Comparison of ENCODE assay signal across 25 cellular contexts in genomic region chr12:73973486-73973885, GRCh38.
"Had no signal": no experiment of that assay in that cellular context is flagged by ENCODE, and none has a peak within 500 bp of the region (broad histone marks: within the 10 kb centered on the region; RNA-seq: fewer than 3 reads in every experiment).

No MANE protein-coding gene starts in this region.

- H3K4me3 ChIP-seq: esophagus muscularis mucosa, gastrocnemius medialis, left ventricle myocardium inferior had no signal

- H3K27me3 ChIP-seq: esophagus muscularis mucosa, gastrocnemius medialis had no signal

- DNase-seq: activated B cell treated with CpG ODN at 0.5 μM for 24 hours; activated CD4-positive, alpha-beta T cell treated with anti-CD3 and anti-CD28 coated beads for 36 hours; activated CD4-positive, alpha-beta T cell treated with anti-CD3 and anti-CD28 coated beads, Interleukin-2, amount 50 U/mL, for 4 hours; activated CD8-positive, alpha-beta memory T cell treated with anti-CD3 and anti-CD28 coated beads for 24 hours; activated CD8-positive, alpha-beta memory T cell treated with anti-CD3 and anti-CD28 coated beads, Interleukin-2, amount 50 U/mL, for 4 hours; activated T-cell treated with anti-CD3 and anti-CD28 coated beads, Interleukin-2, amount 50 U/mL, for 24 hours; aorta; central memory CD4-positive, alpha-beta T cell; effector memory CD8-positive, alpha-beta T cell; gastrocnemius medialis; hypothalamus; left ventricle myocardium inferior; mammary epithelial cell; midbrain; occipital lobe; posterior cingulate gyrus; stimulated activated CD4-positive, alpha-beta T cell treated with anti-CD3 and anti-CD28 coated beads, Interleukin-4, amount 100 ng/mL, for 24 hours; stimulated activated naive CD4-positive, alpha-beta T cell treated with Interleukin-2 at 50 U/mL for 16 hours; T1000 had no signal

- H3K36me3 ChIP-seq: esophagus muscularis mucosa, gastrocnemius medialis, left ventricle myocardium inferior had no signal

- H3K4me1 Mint-ChIP-seq: activated B cell treated with CpG ODN at 0.5 μM for 24 hours; activated CD4-positive, alpha-beta T cell treated with anti-CD3 and anti-CD28 coated beads for 36 hours; activated T-helper 17 cell treated with anti-CD3 and anti-CD28 coated beads, Interleukin-2, amount 50 U/mL, for 72 hours had no signal

- H3K4me3 Mint-ChIP-seq: activated B cell treated with CpG ODN at 0.5 μM for 24 hours; activated CD4-positive, alpha-beta T cell treated with anti-CD3 and anti-CD28 coated beads for 36 hours; activated T-cell treated with anti-CD3 and anti-CD28 coated beads, Interleukin-2, amount 50 U/mL, for 24 hours; activated T-helper 17 cell treated with anti-CD3 and anti-CD28 coated beads, Interleukin-2, amount 50 U/mL, for 72 hours; effector memory CD8-positive, alpha-beta T cell; natural killer cell treated with Interleukin-12 subunit alpha and Interleukin-12 subunit beta and Interleukin-15 and Interleukin-18, amount 100 ng/mL, for 72 hours; T-helper 1 cell treated with Interleukin-12 subunit alpha and Interleukin-12 subunit beta and Interleukin-4 antibody, amounts not matched to agents 30 μg/mL and 1 μg/mL, for 36 hours had no signal

- ATAC-seq: activated CD4-positive, alpha-beta T cell treated with anti-CD3 and anti-CD28 coated beads for 36 hours; activated naive CD4-positive, alpha-beta T cell treated with anti-CD3 and anti-CD28 coated beads, Interleukin-2, amount 50 U/mL, for 72 hours; activated T-helper 17 cell treated with anti-CD3 and anti-CD28 coated beads, Interleukin-2, amount 50 U/mL, for 72 hours; effector memory CD8-positive, alpha-beta T cell; gastrocnemius medialis; natural killer cell treated with Interleukin-12 subunit alpha and Interleukin-12 subunit beta and Interleukin-15 and Interleukin-18, amount 100 ng/mL, for 72 hours had no signal

- H3K27me3 Mint-ChIP-seq: activated B cell treated with CpG ODN at 0.5 μM for 24 hours; activated CD4-positive, alpha-beta T cell treated with anti-CD3 and anti-CD28 coated beads for 36 hours; activated T-cell treated with anti-CD3 and anti-CD28 coated beads, Interleukin-2, amount 50 U/mL, for 24 hours; activated T-helper 17 cell treated with anti-CD3 and anti-CD28 coated beads, Interleukin-2, amount 50 U/mL, for 72 hours; brain; effector memory CD8-positive, alpha-beta T cell; natural killer cell treated with Interleukin-12 subunit alpha and Interleukin-12 subunit beta and Interleukin-15 and Interleukin-18, amount 100 ng/mL, for 72 hours had no signal

- H3K27ac Mint-ChIP-seq: activated B cell treated with CpG ODN at 0.5 μM for 24 hours; activated CD4-positive, alpha-beta T cell treated with anti-CD3 and anti-CD28 coated beads for 36 hours; activated naive CD4-positive, alpha-beta T cell treated with anti-CD3 and anti-CD28 coated beads, Interleukin-2, amount 50 U/mL, for 72 hours; activated T-cell treated with anti-CD3 and anti-CD28 coated beads, Interleukin-2, amount 50 U/mL, for 24 hours; activated T-helper 17 cell treated with anti-CD3 and anti-CD28 coated beads, Interleukin-2, amount 50 U/mL, for 72 hours; effector memory CD8-positive, alpha-beta T cell; natural killer cell treated with Interleukin-12 subunit alpha and Interleukin-12 subunit beta and Interleukin-15 and Interleukin-18, amount 100 ng/mL, for 72 hours; T-helper 1 cell treated with Interleukin-12 subunit alpha and Interleukin-12 subunit beta and Interleukin-4 antibody, amounts not matched to agents 30 μg/mL and 1 μg/mL, for 36 hours had no signal

- H3K4me1 ChIP-seq: esophagus muscularis mucosa, gastrocnemius medialis, left ventricle myocardium inferior had no signal

- H3K27ac ChIP-seq: esophagus muscularis mucosa, gastrocnemius medialis, left ventricle myocardium inferior had no signal

- H3K9me3 ChIP-seq: esophagus muscularis mucosa, gastrocnemius medialis had no signal
